Comparison of ENCODE assay signal across 20 cellular contexts in the genomic region with DNA sequence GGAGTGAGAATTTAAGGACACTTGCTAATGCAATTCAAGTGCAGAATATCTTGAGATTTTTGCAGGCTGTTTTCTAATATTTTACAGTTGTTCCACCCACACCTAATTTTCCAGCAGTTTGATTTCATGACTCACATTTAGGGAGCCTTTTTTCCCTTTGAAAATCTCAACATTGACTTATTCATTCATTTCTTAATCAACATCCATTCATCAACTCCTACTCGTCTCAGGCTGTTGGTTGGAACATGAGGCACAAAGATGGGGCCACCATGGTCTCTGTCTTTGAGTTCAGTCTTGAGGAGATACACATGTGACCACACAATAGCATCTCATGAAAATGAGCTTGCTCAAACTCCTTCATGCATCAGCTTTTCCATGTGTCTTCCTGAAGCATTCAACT.
"Had no signal": no experiment of that assay in that cellular context is flagged by ENCODE, and none has a peak within 500 bp of the region (broad histone marks: within the 10 kb centered on the region; RNA-seq: fewer than 3 reads in every experiment).

No MANE protein-coding gene starts in this region.

- H3K36me3 ChIP-seq: esophagus muscularis mucosa, suprapubic skin, tibial artery, upper lobe of left lung, vagina had no signal

- H3K27ac ChIP-seq: epithelial cell of prostate, esophagus muscularis mucosa, foreskin keratinocyte, hepatocyte, suprapubic skin, tibial artery, upper lobe of left lung, vagina had no signal

- H3K27ac Mint-ChIP-seq: naive thymus-derived CD8-positive, alpha-beta T cell had no signal

- DNase-seq: cortex of kidney; effector memory CD4-positive, alpha-beta T cell; foreskin keratinocyte; kidney; mucosa of descending colon; naive thymus-derived CD8-positive, alpha-beta T cell; posterior cingulate gyrus; right cardiac atrium; small intestine; stimulated activated CD4-positive, alpha-beta T cell treated with anti-CD3 and anti-CD28 coated beads, Interleukin-12 subunit alpha, Interleukin-12 subunit beta, amount 100 ng/mL, for 4 hours; stimulated activated CD4-positive, alpha-beta T cell treated with anti-CD3 and anti-CD28 coated beads, Interleukin-2, amount 100 ng/mL, for 48 hours; stimulated activated naive CD8-positive, alpha-beta T cell treated with anti-CD3 and anti-CD28 coated beads, Interleukin-15, Interleukin-2, amounts not matched to agents 100 U/mL and 50 U/mL, for 24 hours; upper lobe of left lung had no signal

- H2AFZ ChIP-seq: hepatocyte had no signal

- H3K4me3 Mint-ChIP-seq: naive thymus-derived CD8-positive, alpha-beta T cell had no signal

- FAIRE-seq: endometrium, kidney, small intestine had no signal

- ATAC-seq: foreskin keratinocyte; mucosa of descending colon; naive thymus-derived CD8-positive, alpha-beta T cell; right cardiac atrium; stimulated activated naive CD8-positive, alpha-beta T cell treated with anti-CD3 and anti-CD28 coated beads, Interleukin-15, Interleukin-2, amounts not matched to agents 100 U/mL and 50 U/mL, for 24 hours had no signal

- H3K4me3 ChIP-seq: esophagus muscularis mucosa, hepatocyte, mucosa of descending colon, suprapubic skin, tibial artery, upper lobe of left lung, vagina had no signal

- H3K4me1 Mint-ChIP-seq: naive thymus-derived CD8-positive, alpha-beta T cell had no signal

- H3K4me1 ChIP-seq: upper lobe of left lung had no signal

- H3K4me2 ChIP-seq: hepatocyte had no signal

- H3K79me2 ChIP-seq: hepatocyte had no signal

- H3K27me3 ChIP-seq: esophagus muscularis mucosa, foreskin keratinocyte, hepatocyte, suprapubic skin, tibial artery, upper lobe of left lung, vagina had no signal

- H3K9me3 ChIP-seq: esophagus muscularis mucosa, mucosa of descending colon, suprapubic skin, tibial artery, upper lobe of left lung, vagina had no signal
